In genomic region chr6:166435574-166435973, GRCh38 we compare ENCODE assay signal across 10 cellular contexts. TPM values are rescaled to one million over a fixed set of nuclear protein-coding genes. Genes with fewer than 3 reads are reported as not detected.
DNase-seq lines count a peak whose midpoint lies in the region; ATAC-seq and TF ChIP-seq lines count a peak whose summit lies in the region.
"Had no signal": no experiment of that assay in that cellular context is flagged by ENCODE, and none has a peak within 500 bp of the region (broad histone marks: within the 10 kb centered on the region; RNA-seq: fewer than 3 reads in every experiment).

No MANE protein-coding gene starts in this region.

- no peaks in the 10 kb centered on the region for H3K9me3 Mint-ChIP-seq in activated T-cell treated with anti-CD3 and anti-CD28 coated beads, Interleukin-2, amount 50 U/mL, for 4 hours
- H3K9me3 Mint-ChIP-seq: brain had no signal

- ATAC-seq in HG03378 (IDR thresholded peaks at IDR 0.05; ENCODE audit: unreplicated experiment) (peak; percentile 59), GM21619 (IDR thresholded peaks at IDR 0.05; ENCODE audit: unreplicated experiment) (no peak), GM18520 (IDR thresholded peaks at IDR 0.05; ENCODE audit: unreplicated experiment) (no peak)
- ATAC-seq in activated T-cell treated with anti-CD3 and anti-CD28 coated beads, Interleukin-2, amount 50 U/mL, for 4 hours, result peak; percentile 58 to 74

- H3K4me3 Mint-ChIP-seq in activated T-cell treated with anti-CD3 and anti-CD28 coated beads, Interleukin-2, amount 50 U/mL, for 4 hours, result no peak overlapping the region
- H3K4me3 Mint-ChIP-seq: brain had no signal

- intact Hi-C loops in lower leg skin (cut with DNase I; ENCODE audit: low total_unique reads), result no loop called here

- no peak overlapping the region for H3K4me3 ChIP-seq in lower leg skin (ENCODE audit: low read depth, poor library complexity, severe bottlenecking)
- H3K4me3 ChIP-seq: SJSA1 had no signal

- H3K27me3 Mint-ChIP-seq in activated T-cell treated with anti-CD3 and anti-CD28 coated beads, Interleukin-2, amount 50 U/mL, for 4 hours (ENCODE audit: low read depth), result peaks cover 3% of the 10 kb centered on the region
- H3K27me3 Mint-ChIP-seq: brain had no signal

- peaks cover 5% of the 10 kb centered on the region for H3K36me3 Mint-ChIP-seq in activated T-cell treated with anti-CD3 and anti-CD28 coated beads, Interleukin-2, amount 50 U/mL, for 4 hours (ENCODE audit: insufficient read depth)

- peaks cover 23% of the 10 kb centered on the region for H3K4me1 Mint-ChIP-seq in activated T-cell treated with anti-CD3 and anti-CD28 coated beads, Interleukin-2, amount 50 U/mL, for 4 hours (ENCODE audit: low read depth)

- 38% methylated on average over 9 to 10 of the region's 10 CpGs for WGBS in lower leg skin, 2 donors

- DNase-seq in COR-L47 (lab: John Stamatoyannopoulos, UW) (peak; percentile 13), lower leg skin (ENCODE audit: low spot score in 2 of 2) (peak; percentile 62 to 87), inferior parietal cortex (ENCODE audit: extremely low spot score) (no peak), HuH-7.5 (ENCODE audit: low spot score) (no peak)
- peak; percentile 18 for DNase-seq in activated T-cell treated with anti-CD3 and anti-CD28 coated beads, Interleukin-2, amount 50 U/mL, for 4 hours

- no peak for TF ChIP-seq POLR2A in lower leg skin (IDR thresholded peaks at IDR 0.05)

- TF ChIP-seq CTCF in lower leg skin (IDR thresholded peaks at IDR 0.05), result no peak

RNA-seq across cellular contexts. Expression of gene MPC1, which starts 52.8 kb away (rescaled TPM):
- 10 to 100 TPM; 17.9 to 24.6 (median 24.0) TPM for total RNA-seq in activated T-cell treated with anti-CD3 and anti-CD28 coated beads, Interleukin-2, amount 50 U/mL, for 4 hours
- 10 to 100 TPM; 35.4 to 63.6 (median 48.7) TPM for total RNA-seq in lower leg skin

Comparison
In these comparisons a context has a peak if more than half of its experiments do, and no peak if none do; other contexts are left out.
1. DNase-seq: peak in COR-L47 (single experiment), activated T-cell treated with anti-CD3 and anti-CD28 coated beads, Interleukin-2, amount 50 U/mL, for 4 hours (single experiment) and lower leg skin (2 of 2); none in inferior parietal cortex (single experiment) and HuH-7.5 (single experiment).
2. ATAC-seq: peak in HG03378 (single experiment) and activated T-cell treated with anti-CD3 and anti-CD28 coated beads, Interleukin-2, amount 50 U/mL, for 4 hours (2 of 2); none in GM21619 (single experiment) and GM18520 (single experiment).